ENCODE assay signal across 27 cellular contexts in genomic region chr22:24579242-24579569, GRCh38. TPM values are rescaled to one million over a fixed set of nuclear protein-coding genes. Genes with fewer than 3 reads are reported as not detected.
DNase-seq lines count a peak whose midpoint lies in the region; ATAC-seq and TF ChIP-seq lines count a peak whose summit lies in the region.
"Had no signal": no experiment of that assay in that cellular context is flagged by ENCODE, and none has a peak within 500 bp of the region (broad histone marks: within the 10 kb centered on the region; RNA-seq: fewer than 3 reads in every experiment).

No MANE protein-coding gene starts in this region.

- H4K20me1 ChIP-seq in mammary epithelial cell (ENCODE audit: insufficient read depth, low read length): no peaks in the 10 kb centered on the region

- no peak for ATAC-seq in natural killer cell
- no peak for ATAC-seq in natural killer cell treated with Interleukin-12 subunit alpha and Interleukin-12 subunit beta and Interleukin-15 and Interleukin-18, amount 100 ng/mL, for 72 hours
- ATAC-seq in naive thymus-derived CD4-positive, alpha-beta T cell: no peak
- no peak for ATAC-seq in activated CD8-positive, alpha-beta T cell treated with anti-CD3 and anti-CD28 coated beads, Interleukin-2, amount 10 ng/mL, durations not matched to agents 7 days and 5 days
- ATAC-seq in GM21529 (IDR thresholded peaks at IDR 0.05; ENCODE audit: unreplicated experiment): no peak
- ATAC-seq in gastroesophageal sphincter: no peak
- ATAC-seq: Panc1 had no signal

- peak overlapping the region; percentile 77 for H3K27ac ChIP-seq in mammary epithelial cell (ENCODE audit: insufficient read depth, low read depth, low read length)
- no peak overlapping the region for H3K27ac ChIP-seq in naive thymus-derived CD4-positive, alpha-beta T cell (ENCODE audit: low read depth, low read length)
- peak overlapping the region in 1 of 4 donors; percentile 50 for H3K27ac ChIP-seq in gastroesophageal sphincter
- H3K27ac ChIP-seq: left ventricle myocardium inferior had no signal

- TF ChIP-seq CTCF in natural killer cell (IDR thresholded peaks at IDR 0.05): no peak
- TF ChIP-seq CTCF in mammary epithelial cell (conservative IDR thresholded peaks at IDR 0.05 in 1 of 2, IDR thresholded peaks at IDR 0.05 in 1 of 2; ENCODE audit: extremely low read depth in 1 of 2, insufficient read depth in 1 of 2, low read depth in 1 of 2, low read length in 2 of 2): no peak
- TF ChIP-seq CTCF in gastroesophageal sphincter (IDR thresholded peaks at IDR 0.05): no peak

- no peak overlapping the region for H3K4me3 Mint-ChIP-seq in natural killer cell
- H3K4me3 Mint-ChIP-seq in natural killer cell treated with Interleukin-12 subunit alpha and Interleukin-12 subunit beta and Interleukin-15 and Interleukin-18, amount 100 ng/mL, for 72 hours: no peak overlapping the region
- no peak overlapping the region for H3K4me3 Mint-ChIP-seq in naive thymus-derived CD4-positive, alpha-beta T cell
- no peak overlapping the region for H3K4me3 Mint-ChIP-seq in activated CD8-positive, alpha-beta T cell treated with anti-CD3 and anti-CD28 coated beads, Interleukin-2, amount 10 ng/mL, durations not matched to agents 7 days and 5 days
- H3K4me3 Mint-ChIP-seq: activated naive CD8-positive, alpha-beta T cell; CD8-positive, alpha-beta memory T cell; type B pancreatic cell had no signal

- H3K4me1 Mint-ChIP-seq in natural killer cell: no peaks in the 10 kb centered on the region
- peaks cover 0 to 7% of the 10 kb centered on the region in 2 donors for H3K4me1 Mint-ChIP-seq in natural killer cell treated with Interleukin-12 subunit alpha and Interleukin-12 subunit beta and Interleukin-15 and Interleukin-18, amount 100 ng/mL, for 72 hours (ENCODE audit: low read depth in 2 of 2)
- peaks cover 0 to 6% (median 0%) of the 10 kb centered on the region in 7 donors for H3K4me1 Mint-ChIP-seq in naive thymus-derived CD4-positive, alpha-beta T cell
- peaks cover 7% of the 10 kb centered on the region for H3K4me1 Mint-ChIP-seq in activated CD8-positive, alpha-beta T cell treated with anti-CD3 and anti-CD28 coated beads, Interleukin-2, amount 10 ng/mL, durations not matched to agents 7 days and 5 days (ENCODE audit: low read depth)

- in situ Hi-C loops in mammary epithelial cell (cut with MboI; ENCODE audit: low sequenced_read_pairs in 2 of 2): no loop called here

- H3K4me2 ChIP-seq in mammary epithelial cell (ENCODE audit: insufficient read depth, low read depth, low read length): peak overlapping the region; percentile 10

- no peak for DNase-seq in natural killer cell
- DNase-seq in natural killer cell treated with Interleukin-12 subunit alpha and Interleukin-12 subunit beta and Interleukin-15 and Interleukin-18, amount 100 ng/mL, for 72 hours (ENCODE audit: low spot score): no peak
- no peak for DNase-seq in mammary epithelial cell
- DNase-seq in naive thymus-derived CD4-positive, alpha-beta T cell: no peak
- no peak for DNase-seq in stimulated activated CD4-positive, alpha-beta T cell treated with anti-CD3 and anti-CD28 coated beads, Interleukin-12 subunit alpha, Interleukin-12 subunit beta, amount 100 ng/mL, for 4 hours
- no peak for DNase-seq in activated CD8-positive, alpha-beta T cell treated with anti-CD3 and anti-CD28 coated beads, Interleukin-2, amount 10 ng/mL, durations not matched to agents 7 days and 5 days
- DNase-seq: activated CD8-positive, alpha-beta memory T cell treated with anti-CD3 and anti-CD28 coated beads for 24 hours; activated effector memory CD4-positive, alpha-beta T cell treated with Interleukin-2 at 50 U/mL for 16 hours; activated T-cell treated with anti-CD3 and anti-CD28 coated beads for 4 hours; BE2C; CD8-positive, alpha-beta memory T cell; effector CD8-positive, alpha-beta T cell; glutamatergic neuron; left ventricle myocardium inferior; mesendoderm; NCI-H1930; NCI-H524; occipital lobe; SHP77; stimulated activated CD4-positive, alpha-beta T cell treated with anti-CD3 and anti-CD28 coated beads, Interleukin-4, amount 100 ng/mL, for 4 hours had no signal

- 46% methylated on average over 2 of the region's 2 CpGs for WGBS in mammary epithelial cell (ENCODE audit: low coverage, missing lambda C conversion rate)
- WGBS in gastroesophageal sphincter (ENCODE audit: low coverage in 1 of 2), 2 donors: 70 to 83% methylated on average over 1 to 2 of the region's 2 CpGs

- H3K79me2 ChIP-seq in mammary epithelial cell (ENCODE audit: insufficient read depth, low read length): no peaks in the 10 kb centered on the region

- H3K27me3 ChIP-seq in mammary epithelial cell (ENCODE audit: insufficient read depth, low read length): no peaks in the 10 kb centered on the region
- no peaks in the 10 kb centered on the region for H3K27me3 ChIP-seq in naive thymus-derived CD4-positive, alpha-beta T cell (ENCODE audit: control insufficient read depth in 2 of 2, insufficient read depth in 2 of 2, low read length in 2 of 2)
- H3K27me3 ChIP-seq in gastroesophageal sphincter: no peaks in the 10 kb centered on the region

- no peak overlapping the region for H2AFZ ChIP-seq in mammary epithelial cell (ENCODE audit: low read depth, low read length)

- CTCF ChIA-PET in mammary epithelial cell (lab: Charles Lee; ENCODE audit: low non-redundant PET): no interaction called here
- CTCF ChIA-PET in naive thymus-derived CD4-positive, alpha-beta T cell (lab: Charles Lee): no interaction called here
- CTCF ChIA-PET in activated CD8-positive, alpha-beta T cell treated with anti-CD3 and anti-CD28 coated beads, Interleukin-2, amount 10 ng/mL, durations not matched to agents 7 days and 5 days (lab: Charles Lee): no interaction called here

- H3K4me1 ChIP-seq in mammary epithelial cell (ENCODE audit: insufficient read depth, low read length) (peaks cover 41% of the 10 kb centered on the region), gastroesophageal sphincter (peaks cover 0 to 14% (median 8%) of the 10 kb centered on the region in 3 donors)
- H3K4me1 ChIP-seq in naive thymus-derived CD4-positive, alpha-beta T cell (ENCODE audit: control insufficient read depth in 2 of 2, insufficient read depth in 2 of 2, low read length in 2 of 2): no peaks in the 10 kb centered on the region

- intact Hi-C loops in natural killer cell (cut with micrococcal nuclease) (no loop called here), mammary epithelial cell (cut with micrococcal nuclease) (no loop called here)
- intact Hi-C loops in naive thymus-derived CD4-positive, alpha-beta T cell (cut with micrococcal nuclease): no loop called here

- no peaks in the 10 kb centered on the region for H3K36me3 Mint-ChIP-seq in natural killer cell
- H3K36me3 Mint-ChIP-seq in natural killer cell treated with Interleukin-12 subunit alpha and Interleukin-12 subunit beta and Interleukin-15 and Interleukin-18, amount 100 ng/mL, for 72 hours: peaks cover 17% of the 10 kb centered on the region
- peaks cover 0 to 17% (median 10%) of the 10 kb centered on the region in 5 donors for H3K36me3 Mint-ChIP-seq in naive thymus-derived CD4-positive, alpha-beta T cell
- peaks cover 14% of the 10 kb centered on the region for H3K36me3 Mint-ChIP-seq in activated CD8-positive, alpha-beta T cell treated with anti-CD3 and anti-CD28 coated beads, Interleukin-2, amount 10 ng/mL, durations not matched to agents 7 days and 5 days (ENCODE audit: low read depth)
- H3K36me3 Mint-ChIP-seq: activated naive CD8-positive, alpha-beta T cell had no signal

- H3K9ac ChIP-seq in mammary epithelial cell (ENCODE audit: insufficient read depth, low read length): no peak overlapping the region

- POLR2A ChIA-PET in naive thymus-derived CD4-positive, alpha-beta T cell (lab: Charles Lee): no interaction called here
- POLR2A ChIA-PET in activated CD8-positive, alpha-beta T cell treated with anti-CD3 and anti-CD28 coated beads, Interleukin-2, amount 10 ng/mL, durations not matched to agents 7 days and 5 days (lab: Charles Lee): no interaction called here

- no peaks in the 10 kb centered on the region for H3K36me3 ChIP-seq in mammary epithelial cell (ENCODE audit: insufficient read depth, low read length)
- peaks cover 0 to 18% (median under 1%) of the 10 kb centered on the region in 3 experiments for H3K36me3 ChIP-seq in naive thymus-derived CD4-positive, alpha-beta T cell (ENCODE audit: control insufficient read depth in 2 of 3, insufficient read depth in 3 of 3, low read length in 3 of 3)
- H3K36me3 ChIP-seq in gastroesophageal sphincter: peaks cover 0 to 39% of the 10 kb centered on the region in 2 donors
- H3K36me3 ChIP-seq: prostate gland had no signal

- dilution Hi-C loops in mammary epithelial cell (cut with HindIII; ENCODE audit: low sequenced_read_pairs): no loop called here

- H3K27ac Mint-ChIP-seq in natural killer cell: peak overlapping the region; percentile 13 to 38
- no peak overlapping the region for H3K27ac Mint-ChIP-seq in natural killer cell treated with Interleukin-12 subunit alpha and Interleukin-12 subunit beta and Interleukin-15 and Interleukin-18, amount 100 ng/mL, for 72 hours
- peak overlapping the region in 5 of 9 donors; percentile 0 to 73 (median 3) for H3K27ac Mint-ChIP-seq in naive thymus-derived CD4-positive, alpha-beta T cell
- H3K27ac Mint-ChIP-seq in activated CD8-positive, alpha-beta T cell treated with anti-CD3 and anti-CD28 coated beads, Interleukin-2, amount 10 ng/mL, durations not matched to agents 7 days and 5 days: no peak overlapping the region

- H3K4me3 ChIP-seq in mammary epithelial cell (replicated peaks in 1 of 3; ENCODE audit: insufficient read depth in 1 of 3, low read depth in 2 of 3, low read length in 3 of 3): no peak overlapping the region
- no peak overlapping the region for H3K4me3 ChIP-seq in naive thymus-derived CD4-positive, alpha-beta T cell (ENCODE audit: low read length)
- no peak overlapping the region for H3K4me3 ChIP-seq in gastroesophageal sphincter
- H3K4me3 ChIP-seq: HAP-1, left ventricle myocardium inferior, prostate gland had no signal

- BruUV-seq in mammary epithelial cell (replicated peaks; lab: Mats Ljungman, UMichigan): no TSS peak

- TF ChIP-seq POLR2A in gastroesophageal sphincter (IDR thresholded peaks at IDR 0.05): no peak

- no peaks in the 10 kb centered on the region for H3K9me3 ChIP-seq in mammary epithelial cell (replicated peaks; ENCODE audit: insufficient read depth, low read length)
- no peaks in the 10 kb centered on the region for H3K9me3 ChIP-seq in naive thymus-derived CD4-positive, alpha-beta T cell (ENCODE audit: control insufficient read depth in 2 of 3, low read length in 3 of 3)
- H3K9me3 ChIP-seq in gastroesophageal sphincter: no peaks in the 10 kb centered on the region
- H3K9me3 ChIP-seq: BE2C, HAP-1, left ventricle myocardium inferior, prostate gland had no signal

- no peaks in the 10 kb centered on the region for H3K27me3 Mint-ChIP-seq in natural killer cell (ENCODE audit: low read depth in 2 of 2)
- no peaks in the 10 kb centered on the region for H3K27me3 Mint-ChIP-seq in natural killer cell treated with Interleukin-12 subunit alpha and Interleukin-12 subunit beta and Interleukin-15 and Interleukin-18, amount 100 ng/mL, for 72 hours
- H3K27me3 Mint-ChIP-seq in naive thymus-derived CD4-positive, alpha-beta T cell: no peaks in the 10 kb centered on the region
- no peaks in the 10 kb centered on the region for H3K27me3 Mint-ChIP-seq in activated CD8-positive, alpha-beta T cell treated with anti-CD3 and anti-CD28 coated beads, Interleukin-2, amount 10 ng/mL, durations not matched to agents 7 days and 5 days (ENCODE audit: low read depth)
- H3K27me3 Mint-ChIP-seq: activated naive CD8-positive, alpha-beta T cell; CD8-positive, alpha-beta memory T cell; type B pancreatic cell had no signal

- no peak for TF ChIP-seq EP300 in gastroesophageal sphincter (IDR thresholded peaks at IDR 0.05)

- no peaks in the 10 kb centered on the region for H3K9me3 Mint-ChIP-seq in natural killer cell
- no peaks in the 10 kb centered on the region for H3K9me3 Mint-ChIP-seq in natural killer cell treated with Interleukin-12 subunit alpha and Interleukin-12 subunit beta and Interleukin-15 and Interleukin-18, amount 100 ng/mL, for 72 hours
- H3K9me3 Mint-ChIP-seq in naive thymus-derived CD4-positive, alpha-beta T cell: no peaks in the 10 kb centered on the region
- no peaks in the 10 kb centered on the region for H3K9me3 Mint-ChIP-seq in activated CD8-positive, alpha-beta T cell treated with anti-CD3 and anti-CD28 coated beads, Interleukin-2, amount 10 ng/mL, durations not matched to agents 7 days and 5 days (ENCODE audit: insufficient read depth)
- H3K9me3 Mint-ChIP-seq: CD8-positive, alpha-beta memory T cell; type B pancreatic cell had no signal

RNA-seq across cellular contexts. Expression of gene LRRC75B, which starts 13.7 kb away (rescaled TPM):
- 1 to 10 TPM; 1.7 to 4.8 (median 2.3) TPM for total RNA-seq in natural killer cell
- 1 to 10 TPM; 1.8 to 2.3 TPM for total RNA-seq in natural killer cell treated with Interleukin-12 subunit alpha and Interleukin-12 subunit beta and Interleukin-15 and Interleukin-18, amount 100 ng/mL, for 72 hours
- 10 to 100 TPM; 11.5 to 17.3 TPM for total RNA-seq in mammary epithelial cell
- 6.9 TPM for polyA plus RNA-seq in mammary epithelial cell
- 1.9 TPM for polyA minus RNA-seq in mammary epithelial cell
- 1 to 10 TPM in 2 of 5 experiments, not detected in 3; 2.4 to 2.5 TPM for total RNA-seq in naive thymus-derived CD4-positive, alpha-beta T cell
- polyA plus RNA-seq in naive thymus-derived CD4-positive, alpha-beta T cell: not detected
- total RNA-seq in activated CD8-positive, alpha-beta T cell treated with anti-CD3 and anti-CD28 coated beads, Interleukin-2, amount 10 ng/mL, durations not matched to agents 7 days and 5 days: 1 to 10 TPM in 1 of 2 experiments, under 1 TPM in 1; 0.91 to 1.3 TPM
- 10 to 100 TPM in 2 of 4 donors, 1 to 10 TPM in 2; 8.5 to 21.2 (median 14.8) TPM for total RNA-seq in gastroesophageal sphincter
- polyA plus RNA-seq: CD8-positive, alpha-beta memory T cell had no signal

RNA-seq across cellular contexts. Expression of gene SNRPD3, which starts 23.4 kb away (rescaled TPM):
- total RNA-seq in natural killer cell: 10 to 100 TPM; 40.9 to 44.6 (median 44.0) TPM
- 100 to 1,000 TPM; 104 to 117 TPM for total RNA-seq in natural killer cell treated with Interleukin-12 subunit alpha and Interleukin-12 subunit beta and Interleukin-15 and Interleukin-18, amount 100 ng/mL, for 72 hours
- 10 to 100 TPM; 74.8 to 99.7 TPM for total RNA-seq in mammary epithelial cell
- 358 TPM for polyA plus RNA-seq in mammary epithelial cell
- 282 TPM for polyA minus RNA-seq in mammary epithelial cell
- 10 to 100 TPM; 47.5 to 94.5 (median 73.9) TPM for total RNA-seq in naive thymus-derived CD4-positive, alpha-beta T cell
- polyA plus RNA-seq in naive thymus-derived CD4-positive, alpha-beta T cell: 10 to 100 TPM; 84.2 to 95.1 TPM
- 100 to 1,000 TPM; 136 to 144 TPM for total RNA-seq in activated CD8-positive, alpha-beta T cell treated with anti-CD3 and anti-CD28 coated beads, Interleukin-2, amount 10 ng/mL, durations not matched to agents 7 days and 5 days
- 100 to 1,000 TPM in 3 of 4 donors, 10 to 100 TPM in 1; 98.4 to 138 (median 104) TPM for total RNA-seq in gastroesophageal sphincter

RNA-seq across cellular contexts. Expression of gene GGT1, which starts 23.8 kb away (rescaled TPM):
- total RNA-seq in natural killer cell: 10 to 100 TPM in 1 of 3 donors, 1 to 10 TPM in 2; 4.0 to 11.9 (median 7.0) TPM
- total RNA-seq in natural killer cell treated with Interleukin-12 subunit alpha and Interleukin-12 subunit beta and Interleukin-15 and Interleukin-18, amount 100 ng/mL, for 72 hours: 10 to 100 TPM; 13.7 to 59.5 TPM
- total RNA-seq in mammary epithelial cell: 10 to 100 TPM; 10.9 to 26.5 TPM
- polyA plus RNA-seq in mammary epithelial cell: 14.6 TPM
- polyA minus RNA-seq in mammary epithelial cell: 18.3 TPM
- 10 to 100 TPM; 11.5 to 95.9 (median 12.8) TPM for total RNA-seq in naive thymus-derived CD4-positive, alpha-beta T cell
- 1 to 10 TPM; 1.1 to 2.4 TPM for polyA plus RNA-seq in naive thymus-derived CD4-positive, alpha-beta T cell
- 10 to 100 TPM; 20.0 to 23.6 TPM for total RNA-seq in activated CD8-positive, alpha-beta T cell treated with anti-CD3 and anti-CD28 coated beads, Interleukin-2, amount 10 ng/mL, durations not matched to agents 7 days and 5 days
- total RNA-seq in gastroesophageal sphincter: 1 to 10 TPM in 3 of 4 donors, under 1 TPM in 1; 0.47 to 5.0 (median 3.7) TPM

RNA-seq across cellular contexts. Expression of gene GUCD1, which starts 24.3 kb away (rescaled TPM):
- 100 to 1,000 TPM in 1 of 3 donors, 10 to 100 TPM in 2; 76.9 to 102 (median 94.9) TPM for total RNA-seq in natural killer cell
- total RNA-seq in natural killer cell treated with Interleukin-12 subunit alpha and Interleukin-12 subunit beta and Interleukin-15 and Interleukin-18, amount 100 ng/mL, for 72 hours: 100 to 1,000 TPM; 105 to 111 TPM
- 10 to 100 TPM; 60.9 to 98.7 TPM for total RNA-seq in mammary epithelial cell
- polyA plus RNA-seq in mammary epithelial cell: 88.8 TPM
- polyA minus RNA-seq in mammary epithelial cell: 60.4 TPM
- total RNA-seq in naive thymus-derived CD4-positive, alpha-beta T cell: 100 to 1,000 TPM in 1 of 5 experiments, 10 to 100 TPM in 4; 57.9 to 131 (median 63.4) TPM
- polyA plus RNA-seq in naive thymus-derived CD4-positive, alpha-beta T cell: 10 to 100 TPM; 33.1 to 54.5 TPM
- total RNA-seq in activated CD8-positive, alpha-beta T cell treated with anti-CD3 and anti-CD28 coated beads, Interleukin-2, amount 10 ng/mL, durations not matched to agents 7 days and 5 days: 100 to 1,000 TPM; 129 to 133 TPM
- 100 to 1,000 TPM; 107 to 178 (median 121) TPM for total RNA-seq in gastroesophageal sphincter

Comparison
In these comparisons a context has a peak if more than half of its experiments do, and no peak if none do; other contexts are left out.
1. H3K27ac Mint-ChIP-seq: peak in natural killer cell (2 of 2) and naive thymus-derived CD4-positive, alpha-beta T cell (5 of 9); none in natural killer cell treated with Interleukin-12 subunit alpha and Interleukin-12 subunit beta and Interleukin-15 and Interleukin-18, amount 100 ng/mL, for 72 hours (0 of 2) and activated CD8-positive, alpha-beta T cell treated with anti-CD3 and anti-CD28 coated beads, Interleukin-2, amount 10 ng/mL, durations not matched to agents 7 days and 5 days (single experiment).